18 cellular contexts compared by ENCODE assay signal in the genomic region with DNA sequence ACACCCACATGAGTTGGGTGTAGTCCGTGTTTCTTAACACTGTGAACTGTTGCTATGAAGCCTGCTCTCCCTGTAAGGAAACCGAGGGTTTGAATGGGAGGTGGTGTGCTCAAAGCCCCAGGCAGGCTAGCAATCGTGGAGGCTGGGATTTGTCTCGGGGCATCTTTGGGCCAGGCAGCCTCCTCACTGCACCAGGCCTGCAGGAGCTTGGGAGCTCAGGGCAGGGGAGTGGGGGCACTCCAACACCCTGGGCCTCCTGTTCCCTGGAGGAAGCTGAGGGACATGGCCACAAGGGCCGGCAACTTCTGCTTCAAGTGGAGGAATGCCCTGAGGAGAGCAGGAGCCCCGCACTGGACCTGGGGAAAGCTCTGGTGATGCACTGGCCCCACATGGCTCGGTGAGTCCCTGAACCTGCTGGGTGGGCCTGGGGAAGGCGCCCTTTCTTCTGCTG.
DNase-seq lines count a peak whose midpoint lies in the region; ATAC-seq and TF ChIP-seq lines count a peak whose summit lies in the region.
"Had no signal": no experiment of that assay in that cellular context is flagged by ENCODE, and none has a peak within 500 bp of the region (broad histone marks: within the 10 kb centered on the region; RNA-seq: fewer than 3 reads in every experiment).

No MANE protein-coding gene starts in this region.

- no peak overlapping the region for H3K27ac ChIP-seq in left ventricle myocardium inferior (replicated peaks)
- H3K27ac ChIP-seq: C4-2B, SJSA1 had no signal

- intact Hi-C loops in cardiac septum (cut with DNase I) (no loop called here), left ventricle myocardium inferior (cut with micrococcal nuclease) (no loop called here)

- H3K4me1 ChIP-seq in left ventricle myocardium inferior: peaks cover 10% of the 10 kb centered on the region
- H3K4me1 ChIP-seq: SJSA1 had no signal

- no peak overlapping the region for H3K4me3 Mint-ChIP-seq in osteocyte (ENCODE audit: unreplicated experiment)

- H3K36me3 ChIP-seq in left ventricle myocardium inferior: no peaks in the 10 kb centered on the region
- H3K36me3 ChIP-seq: SJSA1 had no signal

- DNase-seq in cardiac septum (ENCODE audit: low spot score) (peak; percentile 70), left ventricle myocardium inferior (no peak), islet precursor cell (peak; percentile 47), osteocyte (ENCODE audit: extremely low spot score, unreplicated experiment) (peak; percentile 73)
- no peak for DNase-seq in stimulated activated naive CD8-positive, alpha-beta T cell treated with anti-CD3 and anti-CD28 coated beads, Interleukin-15, Interleukin-2, amounts not matched to agents 100 U/mL and 50 U/mL, for 24 hours
- DNase-seq: GDM1, Karpas-422, NCI-H1694 treated with DMSO at 0.1 percent for 48 hours, NCI-H2081 treated with DMSO at 0.1 percent for 48 hours, NCI-H2171 treated with DMSO at 0.1 percent for 48 hours, NCI-H446, NCI-H526, OCI-M1 had no signal

- H3K36me3 Mint-ChIP-seq in osteocyte (ENCODE audit: unreplicated experiment): no peaks in the 10 kb centered on the region

- peaks cover 86% of the 10 kb centered on the region for H3K27me3 ChIP-seq in left ventricle myocardium inferior (ENCODE audit: low read depth)
- H3K27me3 ChIP-seq: SJSA1 had no signal

- H3K4me1 Mint-ChIP-seq in osteocyte (ENCODE audit: unreplicated experiment): no peaks in the 10 kb centered on the region

- no peak for ATAC-seq in stimulated activated naive CD8-positive, alpha-beta T cell treated with anti-CD3 and anti-CD28 coated beads, Interleukin-15, Interleukin-2, amounts not matched to agents 100 U/mL and 50 U/mL, for 24 hours
- ATAC-seq in HG03280 (IDR thresholded peaks at IDR 0.05; ENCODE audit: unreplicated experiment): no peak
- ATAC-seq in GM21381 (IDR thresholded peaks at IDR 0.05; ENCODE audit: unreplicated experiment): no peak
- ATAC-seq: Right ventricle myocardium inferior had no signal

- TF ChIP-seq CTCF in left ventricle myocardium inferior (IDR thresholded peaks at IDR 0.05; ENCODE audit: borderline replicate concordance): no peak
- TF ChIP-seq CTCF in osteocyte (IDR thresholded peaks at IDR 0.05): no peak

- H3K9me3 ChIP-seq in left ventricle myocardium inferior (replicated peaks): no peaks in the 10 kb centered on the region
- H3K9me3 ChIP-seq: SJSA1 had no signal

- H3K9me3 Mint-ChIP-seq in osteocyte (ENCODE audit: unreplicated experiment): no peaks in the 10 kb centered on the region

- H3K27ac Mint-ChIP-seq in osteocyte (ENCODE audit: unreplicated experiment): no peak overlapping the region

- H3K27me3 Mint-ChIP-seq in osteocyte (ENCODE audit: unreplicated experiment): peaks cover 2% of the 10 kb centered on the region

- no peak overlapping the region for H3K4me3 ChIP-seq in left ventricle myocardium inferior
- H3K4me3 ChIP-seq: SJSA1 had no signal

Comparison
In these comparisons a context has a peak if more than half of its experiments do, and no peak if none do; other contexts are left out.
1. DNase-seq: peak in cardiac septum (single experiment), islet precursor cell (single experiment) and osteocyte (single experiment); none in left ventricle myocardium inferior (single experiment) and stimulated activated naive CD8-positive, alpha-beta T cell treated with anti-CD3 and anti-CD28 coated beads, Interleukin-15, Interleukin-2, amounts not matched to agents 100 U/mL and 50 U/mL, for 24 hours (single experiment).